In genomic region chr14:32250681-32251080, GRCh38 we compare ENCODE assay signal across 22 cellular contexts. TPM values are rescaled to one million over a fixed set of nuclear protein-coding genes. Genes with fewer than 3 reads are reported as not detected.
DNase-seq lines count a peak whose midpoint lies in the region; TF ChIP-seq lines count a peak whose summit lies in the region.
"Had no signal": no experiment of that assay in that cellular context is flagged by ENCODE, and none has a peak within 500 bp of the region (broad histone marks: within the 10 kb centered on the region; RNA-seq: fewer than 3 reads in every experiment).

No MANE protein-coding gene starts in this region.

- intact Hi-C loops in thyroid gland (cut with DNase I), result loop anchor here (10.0 kb wide), 3 partner anchors 46 to 316 kb away; partner anchors contain the start of genes RNU6-7 and RNU6-8

- DNase-seq in putamen (ENCODE audit: low spot score) (peak; percentile 47), thyroid gland (no peak), C1 segment of cervical spinal cord (lab: John Stamatoyannopoulos, UW) (no peak), NCI-H748 treated with DMSO at 0.1 percent for 48 hours (lab: John Stamatoyannopoulos, UW) (no peak), NCI-H510A treated with DMSO at 0.1 percent for 48 hours (lab: John Stamatoyannopoulos, UW) (no peak)
- DNase-seq: 8988T; ACHN; BE2C; Caco-2; Calu3; CD4-positive, alpha-beta T cell; CD8-positive, alpha-beta T cell; DMS79 treated with DMSO at 0.1 percent for 48 hours; EL; GDM1 had no signal

- POLR2A ChIA-PET in HEK293 (lab: Yijun Ruan, JAX), result no interaction called here

- H3K27ac ChIP-seq in HEK293 (ENCODE audit: extremely low read depth, low read depth, low read length), result no peak overlapping the region
- H3K27ac ChIP-seq in thyroid gland, result peak overlapping the region in 2 of 3 donors; percentile 9 to 26
- H3K27ac ChIP-seq: BLaER1, C4-2B had no signal

- 80 to 83% methylated on average over 3 of the region's 3 CpGs for WGBS in thyroid gland, 2 donors

- CTCF ChIA-PET in HEK293 (lab: Yijun Ruan, JAX), result interaction anchor here (0.7 to 5.6 kb wide), 12 partner anchors 19 to 740 kb away, joined by 3 to 38 read pairs (median 4); no protein-coding TSS in a partner anchor

- H3K36me3 ChIP-seq in HEK293 (ENCODE audit: control insufficient read depth in 2 of 2, insufficient read depth in 1 of 2, low read length in 2 of 2), result no peaks in the 10 kb centered on the region
- no peaks in the 10 kb centered on the region for H3K36me3 ChIP-seq in thyroid gland
- H3K36me3 ChIP-seq: BE2C, BLaER1 had no signal

- H3K4me3 ChIP-seq in HEK293 (ENCODE audit: low read depth, low read length), result no peak overlapping the region
- H3K4me3 ChIP-seq in thyroid gland (replicated peaks in 1 of 3), result no peak overlapping the region
- H3K4me3 ChIP-seq: BLaER1, GM12878 had no signal

- no peaks in the 10 kb centered on the region for H3K9me3 ChIP-seq in HEK293 (ENCODE audit: control insufficient read depth, insufficient read depth, low read depth, low read length)
- no peaks in the 10 kb centered on the region for H3K9me3 ChIP-seq in thyroid gland
- H3K9me3 ChIP-seq: BE2C, BLaER1, Caco-2 had no signal

- TF ChIP-seq CTCF in HEK293 (tag by site-specific recombination; IDR thresholded peaks at IDR 0.05) (no peak), thyroid gland (IDR thresholded peaks at IDR 0.05) (no peak)

- H3K4me1 ChIP-seq in HEK293 (ENCODE audit: control insufficient read depth, insufficient read depth, low read length) (no peaks in the 10 kb centered on the region), thyroid gland (peaks cover 21 to 28% of the 10 kb centered on the region in 2 donors)
- H3K4me1 ChIP-seq: BE2C had no signal

- H3K27me3 ChIP-seq in thyroid gland, result no peaks in the 10 kb centered on the region
- H3K27me3 ChIP-seq: BE2C, BLaER1 had no signal

- no peak for TF ChIP-seq POLR2A in thyroid gland (IDR thresholded peaks at IDR 0.05)

TF ChIP-seq in HEK293, 187 proteins besides CTCF, POLR2A, EP300 and RAD21:
- TF ChIP-seq ZNF416 (tag by site-specific recombination; IDR thresholded peaks at IDR 0.05) (no peak), EGR2 (tag by site-specific recombination; IDR thresholded peaks at IDR 0.05; ENCODE audit: low read depth) (peak; percentile 14; the same call in 1 of the 2 replicates), ZNF221 (tag by site-specific recombination; IDR thresholded peaks at IDR 0.05; ENCODE audit: borderline replicate concordance) (no peak), ZNF561 (tag by site-specific recombination; IDR thresholded peaks at IDR 0.05; ENCODE audit: borderline replicate concordance) (no peak), MZF1 (tag by site-specific recombination; IDR thresholded peaks at IDR 0.05; ENCODE audit: borderline replicate concordance) (no peak), PBX3 (CRISPR knock-in tag; IDR thresholded peaks at IDR 0.05) (no peak), ZBTB10 (tag by site-specific recombination; IDR thresholded peaks at IDR 0.05) (no peak), ZBTB49 (tag by site-specific recombination; IDR thresholded peaks at IDR 0.05; ENCODE audit: low read depth) (no peak)

RNA-seq across cellular contexts. Expression of gene RNU6-8, which starts 47.6 kb away (rescaled TPM):
- total RNA-seq in thyroid gland, result not detected
- total RNA-seq: A673; Caco-2; Calu3; CD4-positive, alpha-beta T cell; CD8-positive, alpha-beta T cell; Daoy; G401; GM12878 had no signal

RNA-seq across cellular contexts. Expression of gene RNU6-7, which starts 48.8 kb away (rescaled TPM):
- not detected for total RNA-seq in thyroid gland
- total RNA-seq: A673; Caco-2; Calu3; CD4-positive, alpha-beta T cell; CD8-positive, alpha-beta T cell; Daoy; G401; GM12878 had no signal
